Comparison of ENCODE assay signal across 35 cellular contexts in the genomic region with DNA sequence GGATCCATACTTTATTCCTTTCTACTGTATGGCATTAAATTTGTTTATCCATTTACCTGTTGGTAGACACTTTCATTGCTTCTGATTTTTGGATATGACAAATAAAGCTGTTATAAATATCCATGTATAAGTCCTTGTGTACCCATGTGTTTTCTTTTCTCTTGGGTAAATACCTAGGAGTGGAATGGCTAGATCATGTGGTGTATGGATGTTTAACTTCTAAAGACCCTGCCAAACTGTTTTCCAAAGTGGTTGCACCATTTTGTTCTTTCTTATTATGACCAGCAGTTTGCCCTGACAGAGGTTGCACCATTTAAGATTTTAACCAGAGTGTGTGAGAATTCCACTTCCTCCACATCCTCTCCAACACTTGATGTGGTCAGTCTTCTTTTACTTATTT.
"Had no signal": no experiment of that assay in that cellular context is flagged by ENCODE, and none has a peak within 500 bp of the region (broad histone marks: within the 10 kb centered on the region; RNA-seq: fewer than 3 reads in every experiment).

No MANE protein-coding gene starts in this region.

- H3K36me3 ChIP-seq: MG63 had no signal

- H3K9me3 ChIP-seq: MG63 had no signal

- H3K27ac ChIP-seq: KMS-11 had no signal

- H3K4me3 ChIP-seq: MG63 had no signal

- DNase-seq: Karpas-422, Kasumi-1, MG63, MM.1S, NCI-H1048, NCI-H1092, NCI-H1092 treated with DMSO at 0.1 percent for 48 hours, NCI-H1105, NCI-H1105 treated with DMSO at 0.1 percent for 48 hours, NCI-H1417 treated with DMSO at 0.1 percent for 48 hours, NCI-H1436, NCI-H1436 treated with DMSO at 0.1 percent for 48 hours, NCI-H146, NCI-H1694, NCI-H1694 treated with DMSO at 0.1 percent for 48 hours, NCI-H187, NCI-H187 treated with DMSO at 0.1 percent for 48 hours, NCI-H1930, NCI-H2029, NCI-H2029 treated with DMSO at 0.1 percent for 48 hours, NCI-H2081 treated with DMSO at 0.1 percent for 48 hours, NCI-H2107, NCI-H2171, NCI-H2171 treated with DMSO at 0.1 percent for 48 hours, NCI-H2227 treated with DMSO at 0.1 percent for 48 hours, NCI-H226, NCI-H345, NCI-H446, NCI-H446 treated with DMSO at 0.1 percent for 48 hours, NCI-H510A, NCI-H510A treated with DMSO at 0.1 percent for 48 hours, NCI-H524, NCI-H524 treated with DMSO at 0.1 percent for 48 hours, NCI-H526 had no signal
